In the genomic region with DNA sequence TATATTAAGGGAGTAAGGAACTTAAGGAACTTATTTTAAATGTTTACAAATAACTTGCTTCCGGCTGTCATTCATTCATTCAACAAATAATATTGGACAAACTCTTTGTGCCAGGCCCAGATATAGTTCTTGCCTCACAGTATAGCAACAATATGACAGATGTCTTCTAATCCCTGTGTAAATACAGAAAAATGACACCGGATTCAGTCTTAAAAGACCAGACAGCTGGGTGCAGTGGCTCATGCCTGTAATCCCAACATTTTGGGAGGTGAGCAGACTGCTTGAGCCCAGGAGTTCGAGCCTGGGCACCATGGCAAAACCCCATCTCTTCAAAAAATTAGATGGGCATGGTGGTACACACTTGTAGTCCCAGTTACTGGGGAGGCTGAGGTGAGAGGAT, we compare ENCODE assay signal across 1 cellular context.
TF ChIP-seq lines count a peak whose summit lies in the region.

No MANE protein-coding gene starts in this region.

TF ChIP-seq in HepG2, 621 proteins besides CTCF, POLR2A, EP300 and RAD21:
- no peak for TF ChIP-seq SOX13 (IDR thresholded peaks at IDR 0.05)
- 0 out of 4 replicates have a peak, but pooled peaks of 1 of the 2 experiments have one; percentile 16 for TF ChIP-seq SOX13 (CRISPR knock-in tag; conservative IDR thresholded peaks at IDR 0.05 in 1 of 2, IDR thresholded peaks at IDR 0.05 in 1 of 2)
- TF ChIP-seq FOXA3 (CRISPR knock-in tag; IDR thresholded peaks at IDR 0.05): peak; percentile 53; the same call in 1 of the 2 replicates
- TF ChIP-seq ZBTB43 (CRISPR knock-in tag; conservative IDR thresholded peaks at IDR 0.05): no peak
- TF ChIP-seq SAP130 (CRISPR knock-in tag; IDR thresholded peaks at IDR 0.05; ENCODE audit: low read depth): 0 out of 2 replicates have a peak, but pooled peaks have one; percentile 23
- TF ChIP-seq FOXA1 (IDR thresholded peaks at IDR 0.05): no peak
- TF ChIP-seq FOXA1 (CRISPR knock-in tag; IDR thresholded peaks at IDR 0.05): peak; percentile 47; the same call in 1 of the 2 replicates
- TF ChIP-seq, protein P1, sequence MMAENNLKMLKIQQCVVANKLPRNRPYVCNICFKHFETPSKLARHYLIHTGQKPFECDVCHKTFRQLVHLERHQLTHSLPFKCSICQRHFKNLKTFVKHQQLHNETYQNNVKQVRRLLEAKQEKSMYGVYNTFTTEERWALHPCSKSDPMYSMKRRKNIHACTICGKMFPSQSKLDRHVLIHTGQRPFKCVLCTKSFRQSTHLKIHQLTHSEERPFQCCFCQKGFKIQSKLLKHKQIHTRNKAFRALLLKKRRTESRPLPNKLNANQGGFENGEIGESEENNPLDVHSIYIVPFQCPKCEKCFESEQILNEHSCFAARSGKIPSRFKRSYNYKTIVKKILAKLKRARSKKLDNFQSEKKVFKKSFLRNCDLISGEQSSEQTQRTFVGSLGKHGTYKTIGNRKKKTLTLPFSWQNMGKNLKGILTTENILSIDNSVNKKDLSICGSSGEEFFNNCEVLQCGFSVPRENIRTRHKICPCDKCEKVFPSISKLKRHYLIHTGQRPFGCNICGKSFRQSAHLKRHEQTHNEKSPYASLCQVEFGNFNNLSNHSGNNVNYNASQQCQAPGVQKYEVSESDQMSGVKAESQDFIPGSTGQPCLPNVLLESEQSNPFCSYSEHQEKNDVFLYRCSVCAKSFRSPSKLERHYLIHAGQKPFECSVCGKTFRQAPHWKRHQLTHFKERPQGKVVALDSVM (CRISPR knock-in tag; IDR thresholded peaks at IDR 0.05): 0 out of 2 replicates have a peak, but pooled peaks have one; percentile 4
- TF ChIP-seq PITX1 (CRISPR knock-in tag; IDR thresholded peaks at IDR 0.05): peak; percentile 86
- no peak for TF ChIP-seq SIN3A (IDR thresholded peaks at IDR 0.05; ENCODE audit: borderline replicate concordance, low read depth, low read length)
